In genomic region chr11:12524865-12525264, GRCh38 we compare ENCODE assay signal across 15 cellular contexts.
"Had no signal": no experiment of that assay in that cellular context is flagged by ENCODE, and none has a peak within 500 bp of the region (broad histone marks: within the 10 kb centered on the region; RNA-seq: fewer than 3 reads in every experiment).

No MANE protein-coding gene starts in this region.

- H3K27me3 Mint-ChIP-seq: activated CD4-positive, alpha-beta memory T cell treated with anti-CD3 and anti-CD28 coated beads for 36 hours; activated CD8-positive, alpha-beta memory T cell treated with anti-CD3 and anti-CD28 coated beads, Interleukin-2, amount 10 ng/mL, durations not matched to agents 7 days and 5 days had no signal

- H3K36me3 ChIP-seq: cardiac muscle cell, neutrophil, right lobe of liver had no signal

- H3K9me3 ChIP-seq: neutrophil, right lobe of liver had no signal

- ATAC-seq: activated CD4-positive, alpha-beta T cell treated with anti-CD3 and anti-CD28 coated beads for 36 hours; activated CD8-positive, alpha-beta memory T cell treated with anti-CD3 and anti-CD28 coated beads, Interleukin-2, amount 10 ng/mL, durations not matched to agents 7 days and 5 days; esophagus mucosa; right lobe of liver had no signal

- H3K4me1 Mint-ChIP-seq: activated CD4-positive, alpha-beta T cell treated with anti-CD3 and anti-CD28 coated beads for 36 hours; activated CD8-positive, alpha-beta memory T cell treated with anti-CD3 and anti-CD28 coated beads, Interleukin-2, amount 10 ng/mL, durations not matched to agents 7 days and 5 days; naive B cell had no signal

- H3K9me3 Mint-ChIP-seq: activated CD4-positive, alpha-beta memory T cell treated with anti-CD3 and anti-CD28 coated beads for 36 hours; naive B cell; T-helper 1 cell treated with Interleukin-12 subunit alpha and Interleukin-12 subunit beta and Interleukin-4 antibody, amounts not matched to agents 30 μg/mL and 1 μg/mL, for 36 hours had no signal

- H3K4me3 ChIP-seq: cardiac muscle cell, lung, right lobe of liver had no signal

- H3K27ac Mint-ChIP-seq: activated CD4-positive, alpha-beta memory T cell treated with anti-CD3 and anti-CD28 coated beads for 36 hours; activated CD4-positive, alpha-beta T cell treated with anti-CD3 and anti-CD28 coated beads for 36 hours; activated CD8-positive, alpha-beta memory T cell treated with anti-CD3 and anti-CD28 coated beads, Interleukin-2, amount 10 ng/mL, durations not matched to agents 7 days and 5 days; T-helper 1 cell treated with Interleukin-12 subunit alpha and Interleukin-12 subunit beta and Interleukin-4 antibody, amounts not matched to agents 30 μg/mL and 1 μg/mL, for 36 hours had no signal

- H3K4me3 Mint-ChIP-seq: activated CD4-positive, alpha-beta memory T cell treated with anti-CD3 and anti-CD28 coated beads for 36 hours; activated CD4-positive, alpha-beta T cell treated with anti-CD3 and anti-CD28 coated beads for 36 hours; activated CD8-positive, alpha-beta memory T cell treated with anti-CD3 and anti-CD28 coated beads, Interleukin-2, amount 10 ng/mL, durations not matched to agents 7 days and 5 days; naive B cell; T-helper 1 cell treated with Interleukin-12 subunit alpha and Interleukin-12 subunit beta and Interleukin-4 antibody, amounts not matched to agents 30 μg/mL and 1 μg/mL, for 36 hours had no signal

- DNase-seq: activated CD4-positive, alpha-beta memory T cell treated with anti-CD3 and anti-CD28 coated beads for 36 hours; activated CD4-positive, alpha-beta T cell treated with anti-CD3 and anti-CD28 coated beads for 36 hours; activated CD8-positive, alpha-beta memory T cell treated with anti-CD3 and anti-CD28 coated beads, Interleukin-2, amount 10 ng/mL, durations not matched to agents 7 days and 5 days; activated naive CD4-positive, alpha-beta T cell treated with anti-CD3 and anti-CD28 coated beads, Interleukin-2, amount 50 U/mL, for 16 hours; activated T-cell treated with anti-CD3 and anti-CD28 coated beads, Interleukin-2, amount 50 U/mL, for 1 hour; glutamatergic neuron; hypothalamus; naive B cell; right lobe of liver; stimulated activated CD4-positive, alpha-beta T cell treated with anti-CD3 and anti-CD28 coated beads, Interleukin-1b, Interleukin-23, amount 100 ng/mL, for 48 hours had no signal

- H3K36me3 Mint-ChIP-seq: activated CD4-positive, alpha-beta memory T cell treated with anti-CD3 and anti-CD28 coated beads for 36 hours; activated CD8-positive, alpha-beta memory T cell treated with anti-CD3 and anti-CD28 coated beads, Interleukin-2, amount 10 ng/mL, durations not matched to agents 7 days and 5 days; naive B cell had no signal

- H3K27me3 ChIP-seq: cardiac muscle cell, neutrophil, right lobe of liver had no signal

- H3K27ac ChIP-seq: cardiac muscle cell, neutrophil, right lobe of liver had no signal
